Comparison of ENCODE assay signal across 8 cellular contexts in genomic region chr17:58513391-58513912, GRCh38. TPM values are rescaled to one million over a fixed set of nuclear protein-coding genes. Genes with fewer than 3 reads are reported as not detected.
DNase-seq lines count a peak whose midpoint lies in the region; ATAC-seq and TF ChIP-seq lines count a peak whose summit lies in the region.

No MANE protein-coding gene starts in this region.

- intact Hi-C loops in lower leg skin (cut with DNase I; ENCODE audit: low total_unique reads): no loop called here

- TF ChIP-seq CTCF in GM12874 (IDR thresholded peaks at IDR 0.05; ENCODE audit: insufficient read depth, low read depth, low read length) (peak; percentile 32; the same call in 1 of the 2 replicates), Peyer's patch (IDR thresholded peaks at IDR 0.05) (no peak), progenitor cell of endocrine pancreas (IDR thresholded peaks at IDR 0.05; ENCODE audit: unreplicated experiment) (no peak), lower leg skin (IDR thresholded peaks at IDR 0.05) (peak in 1 of 3 donors; percentile 25)

- H3K27ac Mint-ChIP-seq in progenitor cell of endocrine pancreas: peak overlapping the region; percentile 92

- peak overlapping the region; percentile 87 for H3K4me3 Mint-ChIP-seq in progenitor cell of endocrine pancreas (ENCODE audit: low read depth)

- H3K4me3 ChIP-seq in Peyer's patch (peak overlapping the region; percentile 60 to 94 (median 76)), lower leg skin (ENCODE audit: low read depth, poor library complexity, severe bottlenecking) (no peak overlapping the region)
- peak overlapping the region; percentile 74 for H3K4me3 ChIP-seq in effector memory CD4-positive, alpha-beta T cell (ENCODE audit: insufficient read depth, low read depth, low read length, poor library complexity, severe bottlenecking)

- peaks cover 16% of the 10 kb centered on the region for H3K36me3 Mint-ChIP-seq in progenitor cell of endocrine pancreas (ENCODE audit: insufficient read depth)

- ATAC-seq in GM21515 (IDR thresholded peaks at IDR 0.05; ENCODE audit: unreplicated experiment): no peak
- ATAC-seq in HG02642 (IDR thresholded peaks at IDR 0.05; ENCODE audit: poor library complexity, unreplicated experiment): no peak

- peaks cover 0 to 46% (median 0%) of the 10 kb centered on the region in 3 donors for H3K36me3 ChIP-seq in Peyer's patch
- H3K36me3 ChIP-seq in effector memory CD4-positive, alpha-beta T cell (ENCODE audit: control insufficient read depth, insufficient read depth, low read length): peaks cover 34% of the 10 kb centered on the region

- no peaks in the 10 kb centered on the region for H3K9me3 ChIP-seq in Peyer's patch
- H3K9me3 ChIP-seq in effector memory CD4-positive, alpha-beta T cell (ENCODE audit: control insufficient read depth, low read length): no peaks in the 10 kb centered on the region

- no peak for DNase-seq in Peyer's patch
- DNase-seq in effector memory CD4-positive, alpha-beta T cell: peak in 1 of 3 donors; percentile 31
- DNase-seq in progenitor cell of endocrine pancreas (ENCODE audit: low spot score, unreplicated experiment): no peak
- no peak for DNase-seq in NCI-H146 (lab: John Stamatoyannopoulos, UW)
- DNase-seq in lower leg skin (ENCODE audit: low spot score in 2 of 2): no peak

- H3K27me3 ChIP-seq in Peyer's patch: no peaks in the 10 kb centered on the region
- H3K27me3 ChIP-seq in effector memory CD4-positive, alpha-beta T cell (replicated peaks; ENCODE audit: control insufficient read depth, insufficient read depth, low read length, poor library complexity, severe bottlenecking): no peaks in the 10 kb centered on the region

- H3K9me3 Mint-ChIP-seq in progenitor cell of endocrine pancreas (ENCODE audit: low read depth): no peaks in the 10 kb centered on the region

- H3K4me1 Mint-ChIP-seq in progenitor cell of endocrine pancreas (ENCODE audit: low read depth): peaks cover 27% of the 10 kb centered on the region

- peak overlapping the region in 1 of 4 donors; percentile 81 for H3K27ac ChIP-seq in Peyer's patch
- peak overlapping the region; percentile 20 for H3K27ac ChIP-seq in effector memory CD4-positive, alpha-beta T cell (ENCODE audit: insufficient read depth, low read length, poor library complexity, severe bottlenecking)

- no peaks in the 10 kb centered on the region for H3K27me3 Mint-ChIP-seq in progenitor cell of endocrine pancreas

- WGBS in lower leg skin, 2 donors: 32 to 34% methylated on average over 12 of the region's 12 CpGs

- peaks cover 0 to 35% (median 8%) of the 10 kb centered on the region in 4 donors for H3K4me1 ChIP-seq in Peyer's patch
- H3K4me1 ChIP-seq in effector memory CD4-positive, alpha-beta T cell (ENCODE audit: control insufficient read depth, insufficient read depth, low read length, poor library complexity, severe bottlenecking): peaks cover 21% of the 10 kb centered on the region

- TF ChIP-seq POLR2A in Peyer's patch (IDR thresholded peaks at IDR 0.05) (no peak), lower leg skin (IDR thresholded peaks at IDR 0.05) (no peak)

RNA-seq across cellular contexts. Expression of gene MTMR4, which starts 1.0 kb away (rescaled TPM):
- total RNA-seq in Peyer's patch (100 to 1,000 TPM in 2 of 4 donors, 10 to 100 TPM in 2; 46.2 to 129 (median 105) TPM), progenitor cell of endocrine pancreas (89.3 and 91.9 TPM in 2 replicates), lower leg skin (10 to 100 TPM; 37.6 to 50.2 (median 38.8) TPM)

RNA-seq across cellular contexts. Expression of gene HSF5, which starts 25.2 kb away (rescaled TPM):
- under 1 TPM in 2 of 4 donors, not detected in 2; 0.28 to 0.83 TPM for total RNA-seq in Peyer's patch
- total RNA-seq in progenitor cell of endocrine pancreas: 0.11 and 0.12 TPM in 2 replicates
- under 1 TPM in 2 of 4 donors, not detected in 2; 0.08 to 0.10 TPM for total RNA-seq in lower leg skin
